In genomic region chr6:80439721-80440488, GRCh38 we compare ENCODE assay signal across 17 cellular contexts.
DNase-seq lines count a peak whose midpoint lies in the region; ATAC-seq and TF ChIP-seq lines count a peak whose summit lies in the region.
"Had no signal": no experiment of that assay in that cellular context is flagged by ENCODE, and none has a peak within 500 bp of the region (broad histone marks: within the 10 kb centered on the region; RNA-seq: fewer than 3 reads in every experiment).

No MANE protein-coding gene starts in this region.

- peak overlapping the region; percentile 28 to 76; a peak in 3 of 4 replicates for H3K27ac ChIP-seq in SK-N-SH (ENCODE audit: low read depth in 2 of 2, low read length in 1 of 2)
- H3K27ac ChIP-seq in hepatocyte, result peak overlapping the region; percentile 58
- no peak overlapping the region for H3K27ac ChIP-seq in body of pancreas
- H3K27ac ChIP-seq: BLaER1, ovary had no signal

- TF ChIP-seq RAD21 in SK-N-SH (IDR thresholded peaks at IDR 0.05; ENCODE audit: low read length), result no peak

- H3K79me2 ChIP-seq in SK-N-SH (ENCODE audit: insufficient read depth), result no peaks in the 10 kb centered on the region
- no peaks in the 10 kb centered on the region for H3K79me2 ChIP-seq in hepatocyte

- intact Hi-C loops in body of pancreas (cut with DNase I), result no loop called here

- CTCF ChIA-PET in SK-N-SH (lab: Yijun Ruan, JAX), result no interaction called here

- H3K4me1 ChIP-seq in SK-N-SH (ENCODE audit: control insufficient read depth in 1 of 2, insufficient read depth in 2 of 2, low read depth in 1 of 2, low read length in 1 of 2) (peaks cover 0 to 19% of the 10 kb centered on the region in 2 experiments; a peak in 3 of 4 replicates), hepatocyte (ENCODE audit: insufficient read depth) (peaks cover 6% of the 10 kb centered on the region), body of pancreas (no peaks in the 10 kb centered on the region)
- H3K4me1 ChIP-seq: BLaER1 had no signal

- H4K20me1 ChIP-seq in SK-N-SH (ENCODE audit: insufficient read depth) (no peaks in the 10 kb centered on the region), hepatocyte (ENCODE audit: insufficient read depth, poor library complexity, severe bottlenecking) (no peaks in the 10 kb centered on the region)
- H4K20me1 ChIP-seq: BLaER1 had no signal

- no peak for TF ChIP-seq CTCF in SK-N-SH (IDR thresholded peaks at IDR 0.05)
- no peak for TF ChIP-seq CTCF in hepatocyte (IDR thresholded peaks at IDR 0.05; ENCODE audit: poor library complexity)
- no peak for TF ChIP-seq CTCF in body of pancreas (IDR thresholded peaks at IDR 0.05)

- H3K9ac ChIP-seq in SK-N-SH, result no peak overlapping the region
- H3K9ac ChIP-seq: BLaER1 had no signal

- H2AFZ ChIP-seq in SK-N-SH (ENCODE audit: low read depth) (no peak overlapping the region), hepatocyte (no peak overlapping the region)

- no peak for TF ChIP-seq EP300 in SK-N-SH (IDR thresholded peaks at IDR 0.05; ENCODE audit: borderline replicate concordance in 1 of 2, low read depth in 1 of 2, low read length in 1 of 2)

- H3K9me3 ChIP-seq in SK-N-SH, result no peaks in the 10 kb centered on the region
- H3K9me3 ChIP-seq in hepatocyte (ENCODE audit: low read depth), result no peaks in the 10 kb centered on the region
- H3K9me3 ChIP-seq in body of pancreas, result no peaks in the 10 kb centered on the region
- H3K9me3 ChIP-seq: BLaER1, ovary had no signal

- H3K27me3 ChIP-seq in SK-N-SH (ENCODE audit: insufficient read depth), result no peaks in the 10 kb centered on the region
- H3K27me3 ChIP-seq in hepatocyte, result no peaks in the 10 kb centered on the region
- H3K27me3 ChIP-seq in body of pancreas, result no peaks in the 10 kb centered on the region
- H3K27me3 ChIP-seq: BLaER1, ovary had no signal

- H3K9me2 ChIP-seq in SK-N-SH (no peaks in the 10 kb centered on the region), hepatocyte (replicated peaks; ENCODE audit: insufficient read depth) (no peaks in the 10 kb centered on the region)

- ATAC-seq in SK-N-SH treated with all-trans-retinoic acid at 6 μM for 48 hours (no peak), body of pancreas (no peak)
- ATAC-seq in stimulated activated naive CD8-positive, alpha-beta T cell treated with anti-CD3 and anti-CD28 coated beads, Interleukin-15, Interleukin-2, amounts not matched to agents 100 U/mL and 50 U/mL, for 24 hours, result no peak
- ATAC-seq: activated T-cell treated with anti-CD3 and anti-CD28 coated beads, Interleukin-2, amount 50 U/mL, for 72 hours had no signal

- H3K36me3 ChIP-seq in SK-N-SH (replicated peaks in 1 of 2; ENCODE audit: control insufficient read depth in 1 of 2, insufficient read depth in 2 of 2, low read length in 1 of 2), result no peaks in the 10 kb centered on the region
- H3K36me3 ChIP-seq in hepatocyte (replicated peaks; ENCODE audit: insufficient read depth, low read depth), result no peaks in the 10 kb centered on the region
- no peaks in the 10 kb centered on the region for H3K36me3 ChIP-seq in body of pancreas (replicated peaks in 1 of 2; ENCODE audit: insufficient read depth in 1 of 2, low read depth in 2 of 2)
- H3K36me3 ChIP-seq: BLaER1, ovary had no signal

- POLR2A ChIA-PET in SK-N-SH (lab: Yijun Ruan, JAX), result no interaction called here

- H3F3A ChIP-seq in SK-N-SH (replicated peaks; ENCODE audit: insufficient read depth), result peaks cover 18% of the 10 kb centered on the region

- no peak overlapping the region for H3K4me2 ChIP-seq in SK-N-SH
- H3K4me2 ChIP-seq in hepatocyte, result no peak overlapping the region
- H3K4me2 ChIP-seq: BLaER1 had no signal

- H3K4me3 ChIP-seq in SK-N-SH (ENCODE audit: low read depth in 2 of 2, low read length in 1 of 2), result no peak overlapping the region
- H3K4me3 ChIP-seq in hepatocyte, result no peak overlapping the region
- no peak overlapping the region for H3K4me3 ChIP-seq in body of pancreas
- H3K4me3 ChIP-seq: BLaER1, ovary had no signal

- no peak for TF ChIP-seq POLR2A in body of pancreas (IDR thresholded peaks at IDR 0.05)

- no peak for DNase-seq in SK-N-SH
- peak; percentile 62 for DNase-seq in SW480 (ENCODE audit: low spot score)
- DNase-seq in hepatocyte (ENCODE audit: low spot score), result no peak
- DNase-seq in stimulated activated CD4-positive, alpha-beta T cell treated with anti-CD3 and anti-CD28 coated beads, Interleukin-15, amount 100 ng/mL, for 24 hours, result no peak
- DNase-seq in body of pancreas, result no peak
- DNase-seq in stimulated activated naive CD8-positive, alpha-beta T cell treated with anti-CD3 and anti-CD28 coated beads, Interleukin-15, Interleukin-2, amounts not matched to agents 100 U/mL and 50 U/mL, for 24 hours, result no peak
- no peak for DNase-seq in NK-92 (lab: John Stamatoyannopoulos, UW; ENCODE audit: unreplicated experiment)
- DNase-seq: activated B cell treated with CpG ODN at 0.5 μM for 24 hours; activated naive CD8-positive, alpha-beta T cell treated with anti-CD3 and anti-CD28 coated beads for 36 hours; activated T-cell treated with anti-CD3 and anti-CD28 coated beads, Interleukin-2, amount 50 U/mL, for 72 hours; dermis blood vessel endothelial cell; glutamatergic neuron; NCI-H1417 treated with DMSO at 0.1 percent for 48 hours; ovary; stimulated activated CD8-positive, alpha-beta memory T cell treated with anti-CD3 and anti-CD28 coated beads, Interleukin-4, amount 100 ng/mL, for 48 hours had no signal

TF ChIP-seq in SK-N-SH, 30 proteins besides CTCF, POLR2A, EP300 and RAD21:
- TF ChIP-seq, protein P1, sequence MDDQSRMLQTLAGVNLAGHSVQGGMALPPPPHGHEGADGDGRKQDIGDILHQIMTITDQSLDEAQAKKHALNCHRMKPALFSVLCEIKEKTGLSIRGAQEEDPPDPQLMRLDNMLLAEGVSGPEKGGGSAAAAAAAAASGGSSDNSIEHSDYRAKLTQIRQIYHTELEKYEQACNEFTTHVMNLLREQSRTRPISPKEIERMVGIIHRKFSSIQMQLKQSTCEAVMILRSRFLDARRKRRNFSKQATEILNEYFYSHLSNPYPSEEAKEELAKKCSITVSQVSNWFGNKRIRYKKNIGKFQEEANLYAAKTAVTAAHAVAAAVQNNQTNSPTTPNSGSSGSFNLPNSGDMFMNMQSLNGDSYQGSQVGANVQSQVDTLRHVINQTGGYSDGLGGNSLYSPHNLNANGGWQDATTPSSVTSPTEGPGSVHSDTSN (IDR thresholded peaks at IDR 0.05), result peak; percentile 46; the same call in 1 of the 2 replicates
- peak; percentile 15; the same call in 1 of the 2 replicates for TF ChIP-seq TCF12 (IDR thresholded peaks at IDR 0.05)
- no peak for TF ChIP-seq MXI1 (IDR thresholded peaks at IDR 0.05; ENCODE audit: low read depth, low read length)
TF ChIP-seq in SK-N-SH: peak in this region for 2.

TF ChIP-seq in SK-N-SH treated with all-trans-retinoic acid at 6 μM for 48 hours, 23 proteins besides CTCF, POLR2A, EP300 and RAD21 (continues in another document):
- no peak for TF ChIP-seq CSRNP3 (CRISPR knock-in tag; IDR thresholded peaks at IDR 0.05)
- no peak for TF ChIP-seq CSDC2 (CRISPR knock-in tag; IDR thresholded peaks at IDR 0.05)
- TF ChIP-seq, protein P2, sequence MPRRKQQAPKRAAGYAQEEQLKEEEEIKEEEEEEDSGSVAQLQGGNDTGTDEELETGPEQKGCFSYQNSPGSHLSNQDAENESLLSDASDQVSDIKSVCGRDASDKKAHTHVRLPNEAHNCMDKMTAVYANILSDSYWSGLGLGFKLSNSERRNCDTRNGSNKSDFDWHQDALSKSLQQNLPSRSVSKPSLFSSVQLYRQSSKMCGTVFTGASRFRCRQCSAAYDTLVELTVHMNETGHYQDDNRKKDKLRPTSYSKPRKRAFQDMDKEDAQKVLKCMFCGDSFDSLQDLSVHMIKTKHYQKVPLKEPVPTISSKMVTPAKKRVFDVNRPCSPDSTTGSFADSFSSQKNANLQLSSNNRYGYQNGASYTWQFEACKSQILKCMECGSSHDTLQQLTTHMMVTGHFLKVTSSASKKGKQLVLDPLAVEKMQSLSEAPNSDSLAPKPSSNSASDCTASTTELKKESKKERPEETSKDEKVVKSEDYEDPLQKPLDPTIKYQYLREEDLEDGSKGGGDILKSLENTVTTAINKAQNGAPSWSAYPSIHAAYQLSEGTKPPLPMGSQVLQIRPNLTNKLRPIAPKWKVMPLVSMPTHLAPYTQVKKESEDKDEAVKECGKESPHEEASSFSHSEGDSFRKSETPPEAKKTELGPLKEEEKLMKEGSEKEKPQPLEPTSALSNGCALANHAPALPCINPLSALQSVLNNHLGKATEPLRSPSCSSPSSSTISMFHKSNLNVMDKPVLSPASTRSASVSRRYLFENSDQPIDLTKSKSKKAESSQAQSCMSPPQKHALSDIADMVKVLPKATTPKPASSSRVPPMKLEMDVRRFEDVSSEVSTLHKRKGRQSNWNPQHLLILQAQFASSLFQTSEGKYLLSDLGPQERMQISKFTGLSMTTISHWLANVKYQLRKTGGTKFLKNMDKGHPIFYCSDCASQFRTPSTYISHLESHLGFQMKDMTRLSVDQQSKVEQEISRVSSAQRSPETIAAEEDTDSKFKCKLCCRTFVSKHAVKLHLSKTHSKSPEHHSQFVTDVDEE (CRISPR knock-in tag; IDR thresholded peaks at IDR 0.05), result no peak
- no peak for TF ChIP-seq ZFP3 (CRISPR knock-in tag; IDR thresholded peaks at IDR 0.05)
- TF ChIP-seq ZNF565 (CRISPR knock-in tag; conservative IDR thresholded peaks at IDR 0.05; ENCODE audit: low read depth), result no peak
- no peak for TF ChIP-seq ZFP30 (CRISPR knock-in tag; IDR thresholded peaks at IDR 0.05)
- TF ChIP-seq BACH2 (CRISPR knock-in tag; IDR thresholded peaks at IDR 0.05; ENCODE audit: borderline replicate concordance), result no peak
- TF ChIP-seq ZNF8 (CRISPR knock-in tag; IDR thresholded peaks at IDR 0.05), result no peak
- no peak for TF ChIP-seq PPARA (CRISPR knock-in tag; IDR thresholded peaks at IDR 0.05; ENCODE audit: borderline replicate concordance)
- no peak for TF ChIP-seq ARNTL (CRISPR knock-in tag; IDR thresholded peaks at IDR 0.05; ENCODE audit: borderline replicate concordance, low read depth)
- TF ChIP-seq TCF4 (CRISPR knock-in tag; IDR thresholded peaks at IDR 0.05; ENCODE audit: borderline replicate concordance), result no peak
- no peak for TF ChIP-seq TOX (CRISPR knock-in tag; IDR thresholded peaks at IDR 0.05; ENCODE audit: borderline replicate concordance)
- no peak for TF ChIP-seq RARB (CRISPR knock-in tag; IDR thresholded peaks at IDR 0.05)

Comparison
In these comparisons a context has a peak if more than half of its experiments do, and no peak if none do; other contexts are left out.
1. H3K27ac ChIP-seq: peak in SK-N-SH (2 of 2) and hepatocyte (single experiment); none in body of pancreas (0 of 4).